Comparison of ENCODE assay signal across 26 cellular contexts in genomic region chr12:130627175-130627574, GRCh38.
DNase-seq lines count a peak whose midpoint lies in the region; ATAC-seq, FAIRE-seq and TF ChIP-seq lines count a peak whose summit lies in the region.
"Had no signal": no experiment of that assay in that cellular context is flagged by ENCODE, and none has a peak within 500 bp of the region (broad histone marks: within the 10 kb centered on the region; RNA-seq: fewer than 3 reads in every experiment).

No MANE protein-coding gene starts in this region.

- H3K9me3 ChIP-seq in GM12878 (replicated peaks; ENCODE audit: control insufficient read depth, insufficient read depth, low read length) (peaks cover 2% of the 10 kb centered on the region; the same call in 2 of the 3 replicates), trophoblast cell (ENCODE audit: insufficient read depth, low read depth, low read length) (peaks cover 8% of the 10 kb centered on the region), neural progenitor cell (ENCODE audit: low read depth) (no peaks in the 10 kb centered on the region)
- H3K9me3 ChIP-seq: A549, HAP-1 had no signal

- H2AK5ac ChIP-seq in trophoblast cell (ENCODE audit: low read length), result no peak overlapping the region

- no peak overlapping the region for H3K18ac ChIP-seq in trophoblast cell (ENCODE audit: low read length)

- no peak overlapping the region for H3K14ac ChIP-seq in trophoblast cell (ENCODE audit: low read length)

- BruUV-seq in GM12878 (replicated peaks; lab: Mats Ljungman, UMichigan), result TSS peak; percentile 37

- no peak overlapping the region for H4K8ac ChIP-seq in trophoblast cell (ENCODE audit: low read depth, low read length)

- no peaks in the 10 kb centered on the region for H4K20me1 ChIP-seq in GM12878 (ENCODE audit: control insufficient read depth, insufficient read depth)
- no peaks in the 10 kb centered on the region for H4K20me1 ChIP-seq in neural progenitor cell (ENCODE audit: low read depth)
- H4K20me1 ChIP-seq: BLaER1 treated with 17β-estradiol and CSF1 and Interleukin-3, amounts not matched to agents 10 nM and 100 nM had no signal

- DNase-seq in GM12878 (ENCODE audit: low read depth, low spot score) (peak; percentile 17), trophoblast cell (no peak), neural progenitor cell (ENCODE audit: low spot score) (no peak), COLO668 (lab: John Stamatoyannopoulos, UW; ENCODE audit: unreplicated experiment) (no peak), EL (no peak)
- DNase-seq: 8988T; ACHN; AML-193; BE2C; Calu3; CD4-positive, alpha-beta T cell; CD8-positive, alpha-beta memory T cell; COR-L47; DMS53; DMS79 treated with DMSO at 0.1 percent for 48 hours; GDM1; HFFc6 had no signal

- no peak overlapping the region for H2BK12ac ChIP-seq in trophoblast cell (ENCODE audit: low read length)

- H3F3A ChIP-seq in neural progenitor cell (ENCODE audit: low read depth), result no peaks in the 10 kb centered on the region

- no peak for FAIRE-seq in GM12878 (lab: Jason Lieb, UNC)
- FAIRE-seq: A549, GM12891, GM19239, H54 had no signal

- intact Hi-C loops in GM12878 (cut with micrococcal nuclease; ENCODE audit: unreplicated experiment), result no loop called here

- H3K4me3 Mint-ChIP-seq in neural progenitor cell, result no peak overlapping the region
- H3K4me3 Mint-ChIP-seq: CD14-positive monocyte; CD4-positive, alpha-beta T cell; CD8-positive, alpha-beta memory T cell; GM23338; HFFc6 had no signal

- in situ Hi-C loops in GM12878 (cut with MboI), result no loop called here

- H3K4me1 ChIP-seq in GM12878 (ENCODE audit: control insufficient read depth, insufficient read depth, low read length) (no peaks in the 10 kb centered on the region), trophoblast cell (ENCODE audit: control insufficient read depth in 1 of 2, insufficient read depth in 2 of 2, low read length in 2 of 2) (no peaks in the 10 kb centered on the region), neural progenitor cell (peaks cover 14% of the 10 kb centered on the region)
- H3K4me1 ChIP-seq: A549; BLaER1 treated with 17β-estradiol and CSF1 and Interleukin-3, amounts not matched to agents 10 nM and 100 nM; HAP-1 had no signal

- H3K23ac ChIP-seq in trophoblast cell (ENCODE audit: low read length), result no peak overlapping the region

- no peak for TF ChIP-seq RAD21 in GM12878 (IDR thresholded peaks at IDR 0.05; ENCODE audit: insufficient read depth, low read depth, low read length)

- H2BK5ac ChIP-seq in trophoblast cell (ENCODE audit: low read depth, low read length, poor library complexity), result no peak overlapping the region

- H3K36me3 Mint-ChIP-seq in neural progenitor cell, result peaks cover 5% of the 10 kb centered on the region
- H3K36me3 Mint-ChIP-seq: CD14-positive monocyte; CD8-positive, alpha-beta memory T cell had no signal

- H3K79me1 ChIP-seq in trophoblast cell (ENCODE audit: low read length), result no peaks in the 10 kb centered on the region

- H3K27me3 Mint-ChIP-seq in neural progenitor cell (ENCODE audit: insufficient read depth, low read depth), result peaks cover 3% of the 10 kb centered on the region

- H3K9ac ChIP-seq in GM12878 (ENCODE audit: control insufficient read depth, insufficient read depth, low read length), result no peak overlapping the region
- H3K9ac ChIP-seq in trophoblast cell (ENCODE audit: low read length), result no peak overlapping the region
- H3K9ac ChIP-seq in neural progenitor cell, result no peak overlapping the region
- H3K9ac ChIP-seq: BLaER1 treated with 17β-estradiol and CSF1 and Interleukin-3, amounts not matched to agents 10 nM and 100 nM had no signal

- H3K27ac ChIP-seq in GM12878 (ENCODE audit: control insufficient read depth, insufficient read depth) (no peak overlapping the region), trophoblast cell (ENCODE audit: low read depth, low read length) (no peak overlapping the region), neural progenitor cell (no peak overlapping the region)
- H3K27ac ChIP-seq: A549; BLaER1 treated with 17β-estradiol and CSF1 and Interleukin-3, amounts not matched to agents 10 nM and 100 nM had no signal

- H2AFZ ChIP-seq in GM12878 (ENCODE audit: control insufficient read depth, low read depth, low read length) (no peak overlapping the region), trophoblast cell (ENCODE audit: insufficient read depth, low read length, poor library complexity) (no peak overlapping the region), neural progenitor cell (replicated peaks) (no peak overlapping the region)
- H2AFZ ChIP-seq: GM23338 had no signal

- no peak for TF ChIP-seq EP300 in GM12878 (IDR thresholded peaks at IDR 0.05; ENCODE audit: borderline replicate concordance in 1 of 2, control insufficient read depth in 1 of 2, low read depth in 2 of 2, low read length in 2 of 2)

- peak; percentile 66 for ATAC-seq in GM18868 (IDR thresholded peaks at IDR 0.05; ENCODE audit: unreplicated experiment)
- ATAC-seq in GM12878, result no peak
- ATAC-seq: A549, GM23338 had no signal

- H4K91ac ChIP-seq in trophoblast cell (ENCODE audit: low read depth, low read length), result no peak overlapping the region

- no peak for TF ChIP-seq POLR2A in GM12878 (IDR thresholded peaks at IDR 0.05; ENCODE audit: low read depth, low read length)

- H3K79me2 ChIP-seq in GM12878 (ENCODE audit: control insufficient read depth, insufficient read depth, low read length) (no peaks in the 10 kb centered on the region; the same call in 1 of the 2 replicates), trophoblast cell (ENCODE audit: control insufficient read depth, insufficient read depth, low read length, poor library complexity) (no peaks in the 10 kb centered on the region), neural progenitor cell (ENCODE audit: low read depth) (no peaks in the 10 kb centered on the region)

- POLR2A ChIA-PET in GM12878 (lab: Charles Lee), result no interaction called here

- no peak overlapping the region for H2BK120ac ChIP-seq in trophoblast cell (ENCODE audit: insufficient read depth, low read length, poor library complexity)

- SMC1A ChIA-PET in GM12878 (lab: Charles Lee; ENCODE audit: uncharacterized antibody, unreplicated experiment), result no interaction called here

- H3K4me3 ChIP-seq in GM12878, result no peak overlapping the region
- peak overlapping the region; percentile 57 for H3K4me3 ChIP-seq in trophoblast cell (ENCODE audit: low read depth, low read length)
- H3K4me3 ChIP-seq in neural progenitor cell, result no peak overlapping the region
- H3K4me3 ChIP-seq: A549; BLaER1 treated with 17β-estradiol and CSF1 and Interleukin-3, amounts not matched to agents 10 nM and 100 nM; GM23338; HAP-1 had no signal

- WGBS in GM12878 (ENCODE audit: insufficient coverage, insufficient replicate concordance, low lambda C conversion rate, missing lambda C conversion rate), result 49% methylated on average over 7 of the region's 7 CpGs
- WGBS in trophoblast cell (ENCODE audit: extremely low coverage, insufficient coverage, insufficient read length), result no CpG with 5 or more reads among the region's 7 CpGs

- H3K9me3 Mint-ChIP-seq in neural progenitor cell, result peaks cover 5% of the 10 kb centered on the region
- H3K9me3 Mint-ChIP-seq: CD4-positive, alpha-beta T cell had no signal

- CTCF ChIA-PET in GM12878 (lab: Yijun Ruan, JAX), result interaction anchor here (0.6 kb wide), 1 partner anchor 63 kb away, joined by 3 read pairs; no protein-coding TSS in a partner anchor

- H3K4me2 ChIP-seq in GM12878 (ENCODE audit: control insufficient read depth, insufficient read depth) (no peak overlapping the region), trophoblast cell (ENCODE audit: low read length) (no peak overlapping the region), neural progenitor cell (no peak overlapping the region)
- H3K4me2 ChIP-seq: A549; BLaER1 treated with 17β-estradiol and CSF1 and Interleukin-3, amounts not matched to agents 10 nM and 100 nM; GM23338 had no signal

- H3K27me3 ChIP-seq in GM12878 (replicated peaks in 1 of 2; ENCODE audit: control insufficient read depth in 2 of 2, insufficient read depth in 2 of 2, low read length in 1 of 2) (no peaks in the 10 kb centered on the region), trophoblast cell (ENCODE audit: insufficient read depth, low read length) (no peaks in the 10 kb centered on the region), neural progenitor cell (no peaks in the 10 kb centered on the region)
- H3K27me3 ChIP-seq: BE2C; BLaER1 treated with 17β-estradiol and CSF1 and Interleukin-3, amounts not matched to agents 10 nM and 100 nM had no signal

- H3K36me3 ChIP-seq in GM12878 (ENCODE audit: control insufficient read depth in 2 of 2, insufficient read depth in 2 of 2, low read length in 1 of 2), result no peaks in the 10 kb centered on the region
- no peaks in the 10 kb centered on the region for H3K36me3 ChIP-seq in trophoblast cell (ENCODE audit: control insufficient read depth in 1 of 2, insufficient read depth in 2 of 2, low read length in 2 of 2)
- no peaks in the 10 kb centered on the region for H3K36me3 ChIP-seq in neural progenitor cell
- H3K36me3 ChIP-seq: BLaER1 treated with 17β-estradiol and CSF1 and Interleukin-3, amounts not matched to agents 10 nM and 100 nM; HAP-1 had no signal

- no peak overlapping the region for H4K12ac ChIP-seq in trophoblast cell (ENCODE audit: low read depth, low read length)

- TF ChIP-seq CTCF in GM12878 (IDR thresholded peaks at IDR 0.05 in 2 of 3, conservative IDR thresholded peaks at IDR 0.05 in 1 of 3; ENCODE audit: control insufficient read depth in 2 of 3, extremely low read depth in 1 of 3, insufficient read depth in 1 of 3, low read depth in 3 of 3, low read length in 3 of 3) (no peak), neural progenitor cell (IDR thresholded peaks at IDR 0.05) (no peak)

- RAD21 ChIA-PET in GM12878 (lab: Charles Lee; ENCODE audit: unreplicated experiment), result no interaction called here

- peaks cover 4% of the 10 kb centered on the region for H3K4me1 Mint-ChIP-seq in neural progenitor cell
- H3K4me1 Mint-ChIP-seq: CD14-positive monocyte; CD8-positive, alpha-beta memory T cell had no signal

- H3K27ac Mint-ChIP-seq in neural progenitor cell, result no peak overlapping the region
- H3K27ac Mint-ChIP-seq: CD14-positive monocyte; CD4-positive, alpha-beta T cell; CD8-positive, alpha-beta memory T cell; GM23338; HFFc6 had no signal

- H3K4ac ChIP-seq in trophoblast cell (ENCODE audit: low read depth, low read length), result no peak overlapping the region

TF ChIP-seq in GM12878, 131 proteins besides CTCF, POLR2A, EP300 and RAD21 (continues in another document):
- TF ChIP-seq EED (IDR thresholded peaks at IDR 0.05; ENCODE audit: low read depth), result no peak
